Comparison of ENCODE assay signal across 1 cellular context in genomic region chr9:6664204-6664683, GRCh38.
TF ChIP-seq lines count a peak whose summit lies in the region.

No MANE protein-coding gene starts in this region.

TF ChIP-seq in HepG2, 621 proteins besides CTCF, POLR2A, EP300 and RAD21 (continued from another document):
- TF ChIP-seq ZBTB26 (CRISPR knock-in tag; IDR thresholded peaks at IDR 0.05; ENCODE audit: borderline replicate concordance) (peak; percentile 69; the same call in 1 of the 2 replicates), ZNF629 (CRISPR knock-in tag; conservative IDR thresholded peaks at IDR 0.05) (peak; percentile 63), HNRNPK (IDR thresholded peaks at IDR 0.05; ENCODE audit: low read depth, low read length, poor library complexity, severe bottlenecking) (no peak), ZNF263 (CRISPR knock-in tag; IDR thresholded peaks at IDR 0.05) (no peak), TP53 (CRISPR knock-in tag; conservative IDR thresholded peaks at IDR 0.05) (no peak), NFIB (CRISPR knock-in tag; IDR thresholded peaks at IDR 0.05; ENCODE audit: borderline replicate concordance) (no peak), RELA (CRISPR knock-in tag; IDR thresholded peaks at IDR 0.05) (no peak), MTA1 (CRISPR knock-in tag; IDR thresholded peaks at IDR 0.05; ENCODE audit: borderline replicate concordance) (0 out of 2 replicates have a peak, but pooled peaks have one; percentile 0), ZNF7 (CRISPR knock-in tag; IDR thresholded peaks at IDR 0.05) (no peak), ZNF44 (CRISPR knock-in tag; IDR thresholded peaks at IDR 0.05) (no peak), HNF1B (CRISPR knock-in tag; IDR thresholded peaks at IDR 0.05) (no peak), ZNF260 (CRISPR knock-in tag; IDR thresholded peaks at IDR 0.05; ENCODE audit: borderline replicate concordance, low read depth) (peak; percentile 55; the same call in 1 of the 2 replicates)
- TF ChIP-seq, protein P1, sequence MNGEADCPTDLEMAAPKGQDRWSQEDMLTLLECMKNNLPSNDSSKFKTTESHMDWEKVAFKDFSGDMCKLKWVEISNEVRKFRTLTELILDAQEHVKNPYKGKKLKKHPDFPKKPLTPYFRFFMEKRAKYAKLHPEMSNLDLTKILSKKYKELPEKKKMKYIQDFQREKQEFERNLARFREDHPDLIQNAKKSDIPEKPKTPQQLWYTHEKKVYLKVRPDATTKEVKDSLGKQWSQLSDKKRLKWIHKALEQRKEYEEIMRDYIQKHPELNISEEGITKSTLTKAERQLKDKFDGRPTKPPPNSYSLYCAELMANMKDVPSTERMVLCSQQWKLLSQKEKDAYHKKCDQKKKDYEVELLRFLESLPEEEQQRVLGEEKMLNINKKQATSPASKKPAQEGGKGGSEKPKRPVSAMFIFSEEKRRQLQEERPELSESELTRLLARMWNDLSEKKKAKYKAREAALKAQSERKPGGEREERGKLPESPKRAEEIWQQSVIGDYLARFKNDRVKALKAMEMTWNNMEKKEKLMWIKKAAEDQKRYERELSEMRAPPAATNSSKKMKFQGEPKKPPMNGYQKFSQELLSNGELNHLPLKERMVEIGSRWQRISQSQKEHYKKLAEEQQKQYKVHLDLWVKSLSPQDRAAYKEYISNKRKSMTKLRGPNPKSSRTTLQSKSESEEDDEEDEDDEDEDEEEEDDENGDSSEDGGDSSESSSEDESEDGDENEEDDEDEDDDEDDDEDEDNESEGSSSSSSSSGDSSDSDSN (CRISPR knock-in tag; IDR thresholded peaks at IDR 0.05): no peak
TF ChIP-seq in HepG2: peak in this region for 21.
